1 cellular context compared by ENCODE assay signal in genomic region chr1:155011004-155011416, GRCh38.
TF ChIP-seq lines count a peak whose summit lies in the region.

No MANE protein-coding gene starts in this region.

TF ChIP-seq in WTC11, 78 proteins besides CTCF, POLR2A, EP300 and RAD21 (continued from another document):
- TF ChIP-seq, protein P1, sequence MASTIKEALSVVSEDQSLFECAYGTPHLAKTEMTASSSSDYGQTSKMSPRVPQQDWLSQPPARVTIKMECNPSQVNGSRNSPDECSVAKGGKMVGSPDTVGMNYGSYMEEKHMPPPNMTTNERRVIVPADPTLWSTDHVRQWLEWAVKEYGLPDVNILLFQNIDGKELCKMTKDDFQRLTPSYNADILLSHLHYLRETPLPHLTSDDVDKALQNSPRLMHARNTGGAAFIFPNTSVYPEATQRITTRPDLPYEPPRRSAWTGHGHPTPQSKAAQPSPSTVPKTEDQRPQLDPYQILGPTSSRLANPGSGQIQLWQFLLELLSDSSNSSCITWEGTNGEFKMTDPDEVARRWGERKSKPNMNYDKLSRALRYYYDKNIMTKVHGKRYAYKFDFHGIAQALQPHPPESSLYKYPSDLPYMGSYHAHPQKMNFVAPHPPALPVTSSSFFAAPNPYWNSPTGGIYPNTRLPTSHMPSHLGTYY (CRISPR knock-in tag; IDR thresholded peaks at IDR 0.05) = no peak
- TF ChIP-seq ZNF416 (CRISPR knock-in tag; IDR thresholded peaks at IDR 0.05) (no peak), RELA (CRISPR knock-in tag; IDR thresholded peaks at IDR 0.05; ENCODE audit: borderline replicate concordance) (no peak), GTF2I (CRISPR knock-in tag; conservative IDR thresholded peaks at IDR 0.05) (no peak)
